ENCODE assay signal across 15 cellular contexts in genomic region chr7:51455513-51455912, GRCh38.
DNase-seq lines count a peak whose midpoint lies in the region; ATAC-seq and TF ChIP-seq lines count a peak whose summit lies in the region.
"Had no signal": no experiment of that assay in that cellular context is flagged by ENCODE, and none has a peak within 500 bp of the region (broad histone marks: within the 10 kb centered on the region; RNA-seq: fewer than 3 reads in every experiment).

No MANE protein-coding gene starts in this region.

- H3K4me1 ChIP-seq in GM23338 (ENCODE audit: insufficient read depth) = peaks cover 18% of the 10 kb centered on the region
- H3K4me1 ChIP-seq in neural progenitor cell = peaks cover 38% of the 10 kb centered on the region
- no peaks in the 10 kb centered on the region for H3K4me1 ChIP-seq in uterus

- H3K27ac ChIP-seq in GM23338 (ENCODE audit: low read depth) (no peak overlapping the region), neural progenitor cell (no peak overlapping the region), uterus (no peak overlapping the region)
- H3K27ac ChIP-seq: BLaER1 treated with 17β-estradiol and CSF1 and Interleukin-3, amounts not matched to agents 10 nM and 100 nM had no signal

- no peaks in the 10 kb centered on the region for H3K79me2 ChIP-seq in GM23338 (replicated peaks; ENCODE audit: insufficient read depth)
- H3K79me2 ChIP-seq in neural progenitor cell (ENCODE audit: low read depth) = no peaks in the 10 kb centered on the region

- no peak for TF ChIP-seq CTCF in GM23338 (conservative IDR thresholded peaks at IDR 0.05; ENCODE audit: low read depth in 2 of 2)
- TF ChIP-seq CTCF in neural progenitor cell (IDR thresholded peaks at IDR 0.05) = no peak
- TF ChIP-seq CTCF in uterus (IDR thresholded peaks at IDR 0.05) = no peak

- H3K27me3 Mint-ChIP-seq in GM23338 (ENCODE audit: insufficient read depth, low read depth, poor library complexity) = peaks cover 11% of the 10 kb centered on the region
- H3K27me3 Mint-ChIP-seq in neural progenitor cell (ENCODE audit: insufficient read depth, low read depth) = peaks cover 2% of the 10 kb centered on the region
- H3K27me3 Mint-ChIP-seq: IgD-negative memory B cell had no signal

- H2AFZ ChIP-seq in GM23338 (peak overlapping the region; percentile 53; the same call in 1 of the 2 replicates), neural progenitor cell (replicated peaks) (peak overlapping the region; percentile 55)

- H3K36me3 Mint-ChIP-seq in GM23338 (ENCODE audit: low read depth) = no peaks in the 10 kb centered on the region
- no peaks in the 10 kb centered on the region for H3K36me3 Mint-ChIP-seq in neural progenitor cell
- H3K36me3 Mint-ChIP-seq: IgD-negative memory B cell had no signal

- no peak overlapping the region for H3K4me3 ChIP-seq in GM23338
- H3K4me3 ChIP-seq in neural progenitor cell = no peak overlapping the region
- H3K4me3 ChIP-seq in uterus = no peak overlapping the region
- H3K4me3 ChIP-seq: BLaER1 treated with 17β-estradiol and CSF1 and Interleukin-3, amounts not matched to agents 10 nM and 100 nM had no signal

- peaks cover 21% of the 10 kb centered on the region for H3K9me2 ChIP-seq in GM23338 (ENCODE audit: insufficient read depth)

- H3K4me2 ChIP-seq in GM23338 (no peak overlapping the region), neural progenitor cell (peak overlapping the region; percentile 18)
- H3K4me2 ChIP-seq: BLaER1 treated with 17β-estradiol and CSF1 and Interleukin-3, amounts not matched to agents 10 nM and 100 nM had no signal

- no peak for TF ChIP-seq POLR2A in uterus (IDR thresholded peaks at IDR 0.05)

- H3K4me3 Mint-ChIP-seq in GM23338 (no peak overlapping the region), neural progenitor cell (no peak overlapping the region)
- H3K4me3 Mint-ChIP-seq: IgD-negative memory B cell had no signal

- ATAC-seq in Right ventricle myocardium inferior (peak; percentile 44), GM23338 (no peak)
- ATAC-seq: Panc1 had no signal

- H3K4me1 Mint-ChIP-seq in GM23338 (peaks cover 37% of the 10 kb centered on the region), neural progenitor cell (peaks cover 41% of the 10 kb centered on the region)

- H3K27ac Mint-ChIP-seq in GM23338 (no peak overlapping the region), neural progenitor cell (no peak overlapping the region)
- H3K27ac Mint-ChIP-seq: IgD-negative memory B cell had no signal

- H4K20me1 ChIP-seq in GM23338 (replicated peaks; ENCODE audit: insufficient read depth) (no peaks in the 10 kb centered on the region), neural progenitor cell (ENCODE audit: low read depth) (no peaks in the 10 kb centered on the region)

- no peaks in the 10 kb centered on the region for H3K9me3 ChIP-seq in neural progenitor cell (ENCODE audit: low read depth)
- no peaks in the 10 kb centered on the region for H3K9me3 ChIP-seq in uterus
- H3K9me3 ChIP-seq: BLaER1 treated with 17β-estradiol and CSF1 and Interleukin-3, amounts not matched to agents 10 nM and 100 nM had no signal

- H3K9me3 Mint-ChIP-seq in GM23338 = no peaks in the 10 kb centered on the region
- H3K9me3 Mint-ChIP-seq in neural progenitor cell = peaks cover 3% of the 10 kb centered on the region

- H3K36me3 ChIP-seq in GM23338 (ENCODE audit: insufficient read depth) (no peaks in the 10 kb centered on the region), neural progenitor cell (no peaks in the 10 kb centered on the region), uterus (no peaks in the 10 kb centered on the region)
- H3K36me3 ChIP-seq: BLaER1 treated with 17β-estradiol and CSF1 and Interleukin-3, amounts not matched to agents 10 nM and 100 nM had no signal

- intact Hi-C loops in Right ventricle myocardium inferior (cut with DNase I) (no loop called here), cardiac septum (cut with DNase I) (no loop called here), uterus (cut with DNase I; ENCODE audit: low total_unique reads) (no loop called here)

- H3K9ac ChIP-seq in neural progenitor cell = no peak overlapping the region
- H3K9ac ChIP-seq: BLaER1 treated with 17β-estradiol and CSF1 and Interleukin-3, amounts not matched to agents 10 nM and 100 nM had no signal

- H3K27me3 ChIP-seq in GM23338 (ENCODE audit: insufficient read depth) (no peaks in the 10 kb centered on the region), neural progenitor cell (no peaks in the 10 kb centered on the region), uterus (no peaks in the 10 kb centered on the region)
- H3K27me3 ChIP-seq: BLaER1 treated with 17β-estradiol and CSF1 and Interleukin-3, amounts not matched to agents 10 nM and 100 nM had no signal

- DNase-seq in Right ventricle myocardium inferior (ENCODE audit: missing footprints) (no peak), cardiac septum (ENCODE audit: low spot score) (no peak), GM23338 (ENCODE audit: low spot score) (no peak), NCI-H748 (lab: John Stamatoyannopoulos, UW; ENCODE audit: unreplicated experiment) (peak; percentile 56), neural progenitor cell (ENCODE audit: low spot score) (no peak), uterus (no peak), SKM-1 treated with dmso at 0.1 percent for 144 hours (lab: John Stamatoyannopoulos, UW; ENCODE audit: unreplicated experiment) (no peak), NCI-H446 (lab: John Stamatoyannopoulos, UW) (no peak)
- DNase-seq: GF-D8, GOT3, Karpas-422, SW 1271 had no signal

- H3F3A ChIP-seq in GM23338 (replicated peaks; ENCODE audit: low read depth) = no peaks in the 10 kb centered on the region
- H3F3A ChIP-seq in neural progenitor cell (ENCODE audit: low read depth) = peaks cover 30% of the 10 kb centered on the region

TF ChIP-seq in GM23338, 12 proteins besides CTCF, POLR2A, EP300 and RAD21:
- no peak for TF ChIP-seq ZNF462 (CRISPR knock-in tag; IDR thresholded peaks at IDR 0.05)
- no peak for TF ChIP-seq EZH2phosphoT487 (IDR thresholded peaks at IDR 0.05; ENCODE audit: unreplicated experiment)
- no peak for TF ChIP-seq EZH2 (IDR thresholded peaks at IDR 0.05; ENCODE audit: low read depth, unreplicated experiment)
- no peak for TF ChIP-seq NANOG (IDR thresholded peaks at IDR 0.05; ENCODE audit: borderline replicate concordance)
